In genomic region chr22:30357650-30358215, GRCh38 we compare ENCODE assay signal across 2 cellular contexts.
TF ChIP-seq lines count a peak whose summit lies in the region.

No MANE protein-coding gene starts in this region.

TF ChIP-seq in SK-N-SH, 30 proteins besides CTCF, POLR2A, EP300 and RAD21 (continued from another document):
- no peak for TF ChIP-seq MAX (IDR thresholded peaks at IDR 0.05; ENCODE audit: low read depth)
- TF ChIP-seq ELF1 (IDR thresholded peaks at IDR 0.05) = no peak
- TF ChIP-seq TCF12 (IDR thresholded peaks at IDR 0.05) = no peak
TF ChIP-seq in SK-N-SH: peak in this region for 0.

TF ChIP-seq in SK-N-SH treated with all-trans-retinoic acid at 6 μM for 48 hours, 23 proteins besides CTCF, POLR2A, EP300 and RAD21 (continued from another document):
- TF ChIP-seq CSDC2 (CRISPR knock-in tag; IDR thresholded peaks at IDR 0.05) (no peak), POU6F1 (CRISPR knock-in tag; IDR thresholded peaks at IDR 0.05; ENCODE audit: borderline replicate concordance, low read depth) (no peak), ZFP3 (CRISPR knock-in tag; IDR thresholded peaks at IDR 0.05) (no peak), SNAI2 (CRISPR knock-in tag; IDR thresholded peaks at IDR 0.05) (no peak), ESRRG (CRISPR knock-in tag; IDR thresholded peaks at IDR 0.05) (no peak)
- TF ChIP-seq, protein P1, sequence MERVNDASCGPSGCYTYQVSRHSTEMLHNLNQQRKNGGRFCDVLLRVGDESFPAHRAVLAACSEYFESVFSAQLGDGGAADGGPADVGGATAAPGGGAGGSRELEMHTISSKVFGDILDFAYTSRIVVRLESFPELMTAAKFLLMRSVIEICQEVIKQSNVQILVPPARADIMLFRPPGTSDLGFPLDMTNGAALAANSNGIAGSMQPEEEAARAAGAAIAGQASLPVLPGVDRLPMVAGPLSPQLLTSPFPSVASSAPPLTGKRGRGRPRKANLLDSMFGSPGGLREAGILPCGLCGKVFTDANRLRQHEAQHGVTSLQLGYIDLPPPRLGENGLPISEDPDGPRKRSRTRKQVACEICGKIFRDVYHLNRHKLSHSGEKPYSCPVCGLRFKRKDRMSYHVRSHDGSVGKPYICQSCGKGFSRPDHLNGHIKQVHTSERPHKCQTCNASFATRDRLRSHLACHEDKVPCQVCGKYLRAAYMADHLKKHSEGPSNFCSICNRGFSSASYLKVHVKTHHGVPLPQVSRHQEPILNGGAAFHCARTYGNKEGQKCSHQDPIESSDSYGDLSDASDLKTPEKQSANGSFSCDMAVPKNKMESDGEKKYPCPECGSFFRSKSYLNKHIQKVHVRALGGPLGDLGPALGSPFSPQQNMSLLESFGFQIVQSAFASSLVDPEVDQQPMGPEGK (CRISPR knock-in tag; IDR thresholded peaks at IDR 0.05; ENCODE audit: borderline replicate concordance) = no peak
